9 cellular contexts compared by ENCODE assay signal in genomic region chr10:95394161-95394880, GRCh38.
DNase-seq lines count a peak whose midpoint lies in the region; ATAC-seq, FAIRE-seq and TF ChIP-seq lines count a peak whose summit lies in the region.
"Had no signal": no experiment of that assay in that cellular context is flagged by ENCODE, and none has a peak within 500 bp of the region (broad histone marks: within the 10 kb centered on the region; RNA-seq: fewer than 3 reads in every experiment).

No MANE protein-coding gene starts in this region.

- H3K4me3 ChIP-seq in coronary artery = no peak overlapping the region

- TF ChIP-seq CTCF in coronary artery (IDR thresholded peaks at IDR 0.05) = no peak

- no peak for FAIRE-seq in HTR-8/SVneo (lab: Jason Lieb, UNC)

- DNase-seq in A172 (ENCODE audit: low spot score) (peak; percentile 58), coronary artery (ENCODE audit: low spot score) (no peak), NCI-H1092 (lab: John Stamatoyannopoulos, UW) (no peak), epidermal melanocyte (ENCODE audit: insufficient read length, low spot score) (no peak), HTR-8/SVneo (ENCODE audit: insufficient read length, low spot score) (no peak)
- DNase-seq: NCI-H446 had no signal

- H3K27ac ChIP-seq in coronary artery = peak overlapping the region; percentile 79 to 89

- ATAC-seq in GM18870 (IDR thresholded peaks at IDR 0.05; ENCODE audit: unreplicated experiment) (peak; percentile 64), HG03521 (IDR thresholded peaks at IDR 0.05; ENCODE audit: unreplicated experiment) (peak; percentile 62), GM21447 (IDR thresholded peaks at IDR 0.05; ENCODE audit: unreplicated experiment) (no peak)
